ENCODE assay signal across 9 cellular contexts in genomic region chr15:54803139-54803808, GRCh38.
DNase-seq lines count a peak whose midpoint lies in the region; ATAC-seq and TF ChIP-seq lines count a peak whose summit lies in the region.
"Had no signal": no experiment of that assay in that cellular context is flagged by ENCODE, and none has a peak within 500 bp of the region (broad histone marks: within the 10 kb centered on the region; RNA-seq: fewer than 3 reads in every experiment).

No MANE protein-coding gene starts in this region.

- no peak for TF ChIP-seq CTCF in retinal pigment epithelial cell (conservative IDR thresholded peaks at IDR 0.05; ENCODE audit: low read depth, low read length)

- DNase-seq in RPMI7951 (ENCODE audit: low read depth) (peak; percentile 11), retinal pigment epithelial cell (ENCODE audit: low read depth) (peak; percentile 14), hypothalamus (lab: John Stamatoyannopoulos, UW) (no peak)
- no peak for DNase-seq in stimulated activated naive CD4-positive, alpha-beta T cell (lab: John Stamatoyannopoulos, UW)
- no peak for DNase-seq in stimulated activated CD4-positive, alpha-beta T cell treated with anti-CD3 and anti-CD28 coated beads, Interleukin-4, amount 100 ng/mL, for 4 hours
- DNase-seq in activated CD4-positive, alpha-beta T cell treated with anti-CD3 and anti-CD28 coated beads, Interleukin-2, amount 50 U/mL, for 1 hour = no peak
- DNase-seq: stomach had no signal

- no peak overlapping the region for H3K4me3 ChIP-seq in retinal pigment epithelial cell (ENCODE audit: low read length)
- H3K4me3 ChIP-seq: stomach had no signal

- peak; percentile 76 for ATAC-seq in GM19351 (IDR thresholded peaks at IDR 0.05; ENCODE audit: unreplicated experiment)
- peak; percentile 80 for ATAC-seq in HG03159 (IDR thresholded peaks at IDR 0.05; ENCODE audit: unreplicated experiment)

Comparison
In these comparisons a context has a peak if more than half of its experiments do, and no peak if none do; other contexts are left out.
1. DNase-seq: peak in RPMI7951 (single experiment) and retinal pigment epithelial cell (single experiment); none in stimulated activated naive CD4-positive, alpha-beta T cell (0 of 6), stimulated activated CD4-positive, alpha-beta T cell treated with anti-CD3 and anti-CD28 coated beads, Interleukin-4, amount 100 ng/mL, for 4 hours (0 of 2), hypothalamus (0 of 51) and activated CD4-positive, alpha-beta T cell treated with anti-CD3 and anti-CD28 coated beads, Interleukin-2, amount 50 U/mL, for 1 hour (single experiment).